Comparison of ENCODE assay signal across 8 cellular contexts in the genomic region with DNA sequence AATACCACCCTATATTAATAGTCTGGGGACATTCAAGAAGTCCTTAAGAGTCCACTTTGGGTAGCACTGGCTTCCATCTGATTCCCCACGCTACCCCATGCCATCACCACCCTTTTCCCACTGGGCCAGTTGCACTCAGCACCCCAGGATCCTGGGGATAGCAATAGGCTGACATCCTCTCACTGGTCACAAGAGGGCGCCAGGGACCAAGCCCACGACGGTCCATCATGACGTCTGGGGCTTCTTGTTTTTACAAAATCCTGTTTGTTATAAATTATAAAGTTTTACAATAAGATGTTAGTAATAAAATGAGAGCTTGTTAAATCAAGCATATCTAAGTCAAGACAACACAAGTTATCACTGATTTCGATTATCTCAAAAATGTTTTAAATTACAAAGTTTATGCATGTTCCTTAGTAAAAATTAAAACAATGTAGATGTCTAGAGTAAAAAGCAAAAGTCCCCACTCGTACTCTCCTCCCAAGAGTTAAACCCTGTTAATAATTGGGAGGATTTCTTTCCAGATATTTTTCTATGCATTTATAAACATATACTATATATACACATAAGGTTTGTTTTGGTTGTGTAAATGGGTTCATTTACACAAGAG. TPM values are rescaled to one million over a fixed set of nuclear protein-coding genes. Genes with fewer than 3 reads are reported as not detected.
DNase-seq lines count a peak whose midpoint lies in the region; ATAC-seq and TF ChIP-seq lines count a peak whose summit lies in the region.

No MANE protein-coding gene starts in this region.

- H2AFZ ChIP-seq in KMS-11 (ENCODE audit: low read depth) = peak overlapping the region; percentile 70

- no peaks in the 10 kb centered on the region for H3K27me3 ChIP-seq in KMS-11 (ENCODE audit: insufficient read depth, low read depth)

- H3K27ac ChIP-seq in KMS-11 = no peak overlapping the region

- H3K9me3 Mint-ChIP-seq in Calu3 (ENCODE audit: low read depth, unreplicated experiment) (no peaks in the 10 kb centered on the region), glutamatergic neuron (ENCODE audit: unreplicated experiment) (no peaks in the 10 kb centered on the region)

- peaks cover 5% of the 10 kb centered on the region for H3K4me1 ChIP-seq in KMS-11 (ENCODE audit: low read depth, poor library complexity, severe bottlenecking)

- CTCF ChIA-PET in Calu3 (lab: Charles Lee) = interaction anchor here (0.8 to 3.3 kb wide), 3 partner anchors 11 to 283 kb away, joined by 3 to 12 read pairs (median 8); no protein-coding TSS in a partner anchor

- H3K27me3 Mint-ChIP-seq in Calu3 (ENCODE audit: unreplicated experiment) = peaks cover 31% of the 10 kb centered on the region
- H3K27me3 Mint-ChIP-seq in glutamatergic neuron (ENCODE audit: unreplicated experiment) = no peaks in the 10 kb centered on the region

- peak; percentile 85 for ATAC-seq in GM21447 (IDR thresholded peaks at IDR 0.05; ENCODE audit: unreplicated experiment)

- BruUV-seq in Calu3 (replicated peaks; lab: Mats Ljungman, UMichigan) = no TSS peak

- TF ChIP-seq CTCF in Calu3 (IDR thresholded peaks at IDR 0.05; ENCODE audit: unreplicated experiment) = peak; percentile 95
- peak; percentile 95 for TF ChIP-seq CTCF in KMS-11 (conservative IDR thresholded peaks at IDR 0.05; ENCODE audit: low read depth, low read length)
- TF ChIP-seq CTCF in glutamatergic neuron (IDR thresholded peaks at IDR 0.05; ENCODE audit: partially characterized antibody, unreplicated experiment) = peak; percentile 78
- peak; percentile 93 for TF ChIP-seq CTCF in retinal pigment epithelial cell (conservative IDR thresholded peaks at IDR 0.05; ENCODE audit: low read depth, low read length)

- H3K36me3 Mint-ChIP-seq in Calu3 (ENCODE audit: insufficient read depth, unreplicated experiment) (no peaks in the 10 kb centered on the region), glutamatergic neuron (ENCODE audit: unreplicated experiment) (no peaks in the 10 kb centered on the region)

- no peak overlapping the region for H3K9ac ChIP-seq in KMS-11

- peak overlapping the region; percentile 45 for H3K4me2 ChIP-seq in KMS-11

- H3K36me3 ChIP-seq in KMS-11 (ENCODE audit: insufficient read depth) = no peaks in the 10 kb centered on the region

- intact Hi-C loops in Calu3 (cut with micrococcal nuclease; ENCODE audit: unreplicated experiment) = loop anchor here (2.0 to 5.0 kb wide), 2 partner anchors 75 to 283 kb away; no protein-coding TSS in a partner anchor

- H4K20me1 ChIP-seq in KMS-11 (ENCODE audit: insufficient read depth) = no peaks in the 10 kb centered on the region

- H3K27ac Mint-ChIP-seq in Calu3 (ENCODE audit: unreplicated experiment) (no peak overlapping the region), glutamatergic neuron (ENCODE audit: unreplicated experiment) (no peak overlapping the region)

- no peaks in the 10 kb centered on the region for H3K4me1 Mint-ChIP-seq in Calu3 (ENCODE audit: low read depth, unreplicated experiment)
- no peaks in the 10 kb centered on the region for H3K4me1 Mint-ChIP-seq in glutamatergic neuron (ENCODE audit: low read depth, unreplicated experiment)

- no peaks in the 10 kb centered on the region for H3K79me2 ChIP-seq in KMS-11 (ENCODE audit: insufficient read depth, low read depth)

- H3K4me3 ChIP-seq in KMS-11 (IDR thresholded peaks at IDR 0.05; ENCODE audit: insufficient read depth, low read depth, low read length) = no peak overlapping the region
- H3K4me3 ChIP-seq in retinal pigment epithelial cell (ENCODE audit: low read length) = no peak overlapping the region

- peak; percentile 83 for DNase-seq in Calu3
- peak; percentile 51 for DNase-seq in SHP77 treated with DMSO at 0.1 percent for 48 hours (lab: John Stamatoyannopoulos, UW)
- DNase-seq in activated gamma-delta T cell treated with anti-CD3 and anti-CD28 coated beads, Interleukin-2, amount 50 U/mL, for 16 hours (ENCODE audit: low read depth) = peak; percentile 28
- peak; percentile 60 for DNase-seq in glutamatergic neuron
- no peak for DNase-seq in retinal pigment epithelial cell (ENCODE audit: low read depth)
- no peak for DNase-seq in islet precursor cell

- H3K4me3 Mint-ChIP-seq in Calu3 (ENCODE audit: low read depth, unreplicated experiment) (no peak overlapping the region), glutamatergic neuron (ENCODE audit: unreplicated experiment) (no peak overlapping the region)

RNA-seq across cellular contexts. Expression of a gene that starts 15.4 kb away (rescaled TPM):
- total RNA-seq in Calu3 (2022) = 5.8 and 6.1 TPM in 2 replicates
- not detected for total RNA-seq in glutamatergic neuron (ENCODE audit: unreplicated experiment)

RNA-seq across cellular contexts. Expression of a gene that starts 37.2 kb away (rescaled TPM):
- total RNA-seq in Calu3 (2022) = 108 and 114 TPM in 2 replicates
- total RNA-seq in glutamatergic neuron (ENCODE audit: unreplicated experiment) = 46.3 TPM

Comparison
In these comparisons a context has a peak if more than half of its experiments do, and no peak if none do; other contexts are left out.
1. DNase-seq: peak in Calu3 (single experiment), SHP77 treated with DMSO at 0.1 percent for 48 hours (single experiment), activated gamma-delta T cell treated with anti-CD3 and anti-CD28 coated beads, Interleukin-2, amount 50 U/mL, for 16 hours (single experiment) and glutamatergic neuron (single experiment); none in retinal pigment epithelial cell (single experiment) and islet precursor cell (single experiment).
2. Peak in every context shown above with its lines, with median percentiles within 50 percentile points of each other: CTCF ChIP-seq.